ENCODE assay signal across 10 cellular contexts in the genomic region with DNA sequence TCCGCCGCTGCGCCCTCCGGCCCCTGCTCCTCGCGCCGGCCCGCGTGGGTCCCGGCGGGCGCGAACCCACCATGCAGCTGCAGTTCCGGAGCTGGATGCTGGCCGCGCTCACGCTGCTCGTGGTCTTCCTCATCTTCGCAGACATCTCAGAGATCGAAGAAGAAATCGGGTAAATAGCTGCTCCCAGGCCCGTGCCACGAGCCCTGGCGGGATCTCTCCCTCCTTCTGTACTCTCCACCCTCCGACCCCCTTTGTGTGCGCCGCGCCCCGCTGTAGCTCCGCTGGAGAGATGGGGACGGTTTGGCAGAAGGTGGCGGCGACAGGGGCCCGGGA. TPM values are rescaled to one million over a fixed set of nuclear protein-coding genes. Genes with fewer than 3 reads are reported as not detected.
DNase-seq lines count a peak whose midpoint lies in the region; ATAC-seq and TF ChIP-seq lines count a peak whose summit lies in the region.
"Had no signal": no experiment of that assay in that cellular context is flagged by ENCODE, and none has a peak within 500 bp of the region (broad histone marks: within the 10 kb centered on the region; RNA-seq: fewer than 3 reads in every experiment).

No MANE protein-coding gene starts in this region.

- WGBS in esophagus muscularis mucosa: no CpG with 5 or more reads among the region's 34 CpGs

- peak overlapping the region; percentile 47 for H3K27ac Mint-ChIP-seq in osteocyte (ENCODE audit: unreplicated experiment)

- no peak for TF ChIP-seq POLR2A in esophagus muscularis mucosa (IDR thresholded peaks at IDR 0.05; ENCODE audit: low read depth)

- H3K9me3 Mint-ChIP-seq in osteocyte (ENCODE audit: unreplicated experiment): no peaks in the 10 kb centered on the region

- H3K27me3 Mint-ChIP-seq in osteocyte (ENCODE audit: unreplicated experiment): peaks cover 52% of the 10 kb centered on the region

- H3K4me1 Mint-ChIP-seq in osteocyte (ENCODE audit: unreplicated experiment): peaks cover 17% of the 10 kb centered on the region

- no peaks in the 10 kb centered on the region for H3K36me3 ChIP-seq in esophagus muscularis mucosa

- no peak overlapping the region for H3K27ac ChIP-seq in esophagus muscularis mucosa (replicated peaks in 1 of 4)

- no peaks in the 10 kb centered on the region for H3K9me3 ChIP-seq in esophagus muscularis mucosa

- H3K4me3 ChIP-seq in esophagus muscularis mucosa: peak overlapping the region; percentile 29 to 38 (median 32)

- H3K4me1 ChIP-seq in esophagus muscularis mucosa: peaks cover 0 to 21% (median 19%) of the 10 kb centered on the region in 4 donors

- TF ChIP-seq EP300 in esophagus muscularis mucosa (IDR thresholded peaks at IDR 0.05): no peak

- no peaks in the 10 kb centered on the region for H3K36me3 Mint-ChIP-seq in osteocyte (ENCODE audit: unreplicated experiment)

- intact Hi-C loops in esophagus muscularis mucosa (cut with DNase I): no loop called here

- peak overlapping the region; percentile 90 for H3K4me3 Mint-ChIP-seq in osteocyte (ENCODE audit: unreplicated experiment)

- H3K27me3 ChIP-seq in esophagus muscularis mucosa: peaks cover 0 to 88% (median 18%) of the 10 kb centered on the region in 4 donors

- DNase-seq in Daoy (ENCODE audit: low read depth) (peak; percentile 23), NCI-H2171 treated with DMSO at 0.1 percent for 48 hours (lab: John Stamatoyannopoulos, UW) (peak; percentile 41), esophagus muscularis mucosa (ENCODE audit: extremely low spot score) (no peak), osteocyte (ENCODE audit: extremely low spot score, unreplicated experiment) (no peak), T1000 (lab: John Stamatoyannopoulos, UW) (no peak), AG08396 (ENCODE audit: low spot score) (no peak), SKM-1 treated with dmso at 0.1 percent for 144 hours (lab: John Stamatoyannopoulos, UW; ENCODE audit: unreplicated experiment) (no peak)
- DNase-seq: activated gamma-delta T cell; stimulated activated CD4-positive, alpha-beta T cell treated with anti-CD3 and anti-CD28 coated beads, Interleukin-4, amount 100 ng/mL, for 1 hour had no signal

- ATAC-seq in GM19395 (IDR thresholded peaks at IDR 0.05; ENCODE audit: unreplicated experiment): no peak

- TF ChIP-seq CTCF in esophagus muscularis mucosa (IDR thresholded peaks at IDR 0.05) (no peak), osteocyte (IDR thresholded peaks at IDR 0.05) (no peak)

RNA-seq across cellular contexts. Expression of gene ST8SIA2, which starts 0.3 kb away (rescaled TPM):
- total RNA-seq in Daoy (2014; rRNA removed; shearing (Covaris generic)): 2.9 and 6.4 TPM in 2 replicates
- total RNA-seq in esophagus muscularis mucosa (under 1 TPM in 3 of 4 donors, not detected in 1; 0.13 to 0.57 (median 0.50) TPM), osteocyte (2.1 and 3.5 TPM in 2 replicates)

Comparison
In these comparisons a context has a peak if more than half of its experiments do, and no peak if none do; other contexts are left out.
1. DNase-seq: peak in Daoy (single experiment) and NCI-H2171 treated with DMSO at 0.1 percent for 48 hours (single experiment); none in esophagus muscularis mucosa (single experiment), osteocyte (single experiment), T1000 (single experiment), AG08396 (single experiment) and SKM-1 treated with dmso at 0.1 percent for 144 hours (single experiment).